In the genomic region with DNA sequence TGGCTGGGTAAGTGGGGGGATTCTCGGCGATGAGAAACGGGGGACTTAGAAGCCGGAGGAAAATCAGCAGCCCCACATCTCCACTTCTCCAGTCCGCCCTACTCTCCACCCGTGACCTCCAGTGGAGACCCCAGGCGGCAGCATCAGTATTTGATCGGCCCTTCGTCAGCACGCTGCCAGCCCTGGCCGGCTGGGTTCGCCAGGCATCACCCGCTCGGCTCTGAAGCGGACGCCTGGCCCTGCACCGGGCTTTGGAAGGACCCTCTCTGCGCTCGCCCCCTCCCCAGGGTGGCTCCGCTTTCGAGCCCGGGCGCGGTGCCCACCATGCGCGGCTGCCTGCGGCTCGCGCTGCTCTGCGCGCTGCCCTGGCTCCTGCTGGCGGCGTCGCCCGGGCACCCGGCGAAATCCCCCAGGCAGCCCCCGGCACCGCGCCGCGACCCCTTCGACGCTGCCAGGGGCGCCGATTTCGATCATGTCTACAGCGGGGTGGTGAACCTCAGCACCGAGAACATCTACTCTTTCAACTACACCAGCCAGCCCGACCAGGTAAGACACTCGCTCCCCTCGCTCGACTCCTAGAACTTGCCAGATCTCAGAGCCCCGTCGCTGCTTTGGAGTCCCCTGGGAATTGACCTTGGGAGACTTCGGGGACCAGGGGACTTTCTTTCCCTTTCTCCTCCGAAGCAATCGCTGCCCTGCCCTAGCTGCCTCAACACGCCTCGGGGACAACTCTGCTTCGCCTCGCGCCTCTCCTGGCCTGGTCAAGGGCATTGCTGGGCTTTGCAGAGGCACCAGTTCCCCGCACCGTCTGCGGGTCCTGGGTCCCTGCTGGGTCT, we compare ENCODE assay signal across 8 cellular contexts. TPM values are rescaled to one million over a fixed set of nuclear protein-coding genes. Genes with fewer than 3 reads are reported as not detected.
DNase-seq lines count a peak whose midpoint lies in the region; ATAC-seq, FAIRE-seq and TF ChIP-seq lines count a peak whose summit lies in the region.

No MANE protein-coding gene starts in this region.

- H3K9me3 ChIP-seq in Caco-2: no peaks in the 10 kb centered on the region

- no peaks in the 10 kb centered on the region for H3K4me1 ChIP-seq in Caco-2

- H3K9me3 Mint-ChIP-seq in Caco-2 (ENCODE audit: unreplicated experiment) (no peaks in the 10 kb centered on the region), type B pancreatic cell (no peaks in the 10 kb centered on the region)
- no peaks in the 10 kb centered on the region for H3K9me3 Mint-ChIP-seq in natural killer cell treated with Interleukin-12 subunit alpha and Interleukin-12 subunit beta and Interleukin-15 and Interleukin-18, amount 100 ng/mL, for 72 hours

- no TSS peak for BruUV-seq in Caco-2 (replicated peaks; lab: Mats Ljungman, UMichigan)

- peaks cover 13% of the 10 kb centered on the region for H3K27me3 Mint-ChIP-seq in Caco-2 (ENCODE audit: insufficient read depth, unreplicated experiment)
- peaks cover 0 to 2% of the 10 kb centered on the region in 2 donors for H3K27me3 Mint-ChIP-seq in natural killer cell treated with Interleukin-12 subunit alpha and Interleukin-12 subunit beta and Interleukin-15 and Interleukin-18, amount 100 ng/mL, for 72 hours
- H3K27me3 Mint-ChIP-seq in type B pancreatic cell: peaks cover 91% of the 10 kb centered on the region

- ATAC-seq in GM21381 (IDR thresholded peaks at IDR 0.05; ENCODE audit: unreplicated experiment): peak; percentile 29
- ATAC-seq in natural killer cell treated with Interleukin-12 subunit alpha and Interleukin-12 subunit beta and Interleukin-15 and Interleukin-18, amount 100 ng/mL, for 72 hours: peak; percentile 68 to 72

- H3K4me1 Mint-ChIP-seq in Caco-2 (ENCODE audit: low read depth, unreplicated experiment) (peaks cover 7% of the 10 kb centered on the region), type B pancreatic cell (ENCODE audit: unreplicated experiment) (peaks cover 14% of the 10 kb centered on the region)
- peaks cover 51 to 53% of the 10 kb centered on the region in 2 donors for H3K4me1 Mint-ChIP-seq in natural killer cell treated with Interleukin-12 subunit alpha and Interleukin-12 subunit beta and Interleukin-15 and Interleukin-18, amount 100 ng/mL, for 72 hours (ENCODE audit: low read depth in 2 of 2)

- H3K36me3 ChIP-seq in Caco-2 (ENCODE audit: control insufficient read depth, insufficient read depth, low read length): no peaks in the 10 kb centered on the region

- peak overlapping the region; percentile 82 for H3K4me3 Mint-ChIP-seq in Caco-2 (ENCODE audit: unreplicated experiment)
- peak overlapping the region; percentile 99 for H3K4me3 Mint-ChIP-seq in natural killer cell treated with Interleukin-12 subunit alpha and Interleukin-12 subunit beta and Interleukin-15 and Interleukin-18, amount 100 ng/mL, for 72 hours
- peak overlapping the region; percentile 92 for H3K4me3 Mint-ChIP-seq in type B pancreatic cell

- H3K27me3 ChIP-seq in Caco-2 (replicated peaks; ENCODE audit: control insufficient read depth, insufficient read depth, low read length): 0 out of 2 replicates have a peak, but pooled peaks cover 3% of the 10 kb centered on the region

- DNase-seq in Caco-2: peak in 1 of 2 experiments; percentile 35
- peak; percentile 23 for DNase-seq in Jurkat, Clone E6-1 (ENCODE audit: low read depth, low spot score)
- DNase-seq in activated CD8-positive, alpha-beta memory T cell treated with anti-CD3 and anti-CD28 coated beads for 24 hours: peak; percentile 83
- DNase-seq in epithelial cell of proximal tubule (ENCODE audit: low read depth): no peak
- DNase-seq in natural killer cell treated with Interleukin-12 subunit alpha and Interleukin-12 subunit beta and Interleukin-15 and Interleukin-18, amount 100 ng/mL, for 72 hours (ENCODE audit: low spot score): no peak
- DNase-seq in type B pancreatic cell (ENCODE audit: extremely low spot score, unreplicated experiment): no peak
- DNase-seq in RCC 7860 (ENCODE audit: low spot score): no peak

- H3K27ac Mint-ChIP-seq in Caco-2 (ENCODE audit: unreplicated experiment) (peak overlapping the region; percentile 43), type B pancreatic cell (peak overlapping the region; percentile 28)
- H3K27ac Mint-ChIP-seq in natural killer cell treated with Interleukin-12 subunit alpha and Interleukin-12 subunit beta and Interleukin-15 and Interleukin-18, amount 100 ng/mL, for 72 hours: peak overlapping the region; percentile 96 to 98

- intact Hi-C loops in Caco-2 (cut with micrococcal nuclease; ENCODE audit: unreplicated experiment): loop anchor here (1.0 kb wide), 1 partner anchor 39 kb away; no protein-coding TSS in a partner anchor

- no peak for FAIRE-seq in RCC 7860 (lab: Jason Lieb, UNC)

- H3K4me3 ChIP-seq in Caco-2 (ENCODE audit: low read depth, low read length) (peak overlapping the region; percentile 57), epithelial cell of proximal tubule (ENCODE audit: low read depth, low read length) (peak overlapping the region; percentile 55)
- peak overlapping the region; percentile 78 for H3K4me3 ChIP-seq in Jurkat, Clone E6-1 (ENCODE audit: low read length)

- no peak for TF ChIP-seq CTCF in Caco-2 (IDR thresholded peaks at IDR 0.05; ENCODE audit: insufficient read depth in 1 of 2, low read depth in 1 of 2, low read length in 1 of 2, severe bottlenecking in 1 of 2, unreplicated experiment in 1 of 2)
- TF ChIP-seq CTCF in epithelial cell of proximal tubule (conservative IDR thresholded peaks at IDR 0.05; ENCODE audit: low read depth, low read length): peak; percentile 3
- TF ChIP-seq CTCF in type B pancreatic cell (conservative IDR thresholded peaks at IDR 0.05): peak; percentile 24

- H3K36me3 Mint-ChIP-seq in Caco-2 (ENCODE audit: insufficient read depth, unreplicated experiment) (no peaks in the 10 kb centered on the region), type B pancreatic cell (no peaks in the 10 kb centered on the region)
- no peaks in the 10 kb centered on the region for H3K36me3 Mint-ChIP-seq in natural killer cell treated with Interleukin-12 subunit alpha and Interleukin-12 subunit beta and Interleukin-15 and Interleukin-18, amount 100 ng/mL, for 72 hours

- POLR2A ChIA-PET in Caco-2 (lab: Charles Lee): no interaction called here

- CTCF ChIA-PET in Caco-2 (lab: Charles Lee): no interaction called here

RNA-seq across cellular contexts. Expression of gene SIDT1, which starts 0.6 kb away (rescaled TPM):
- total RNA-seq in Caco-2 (2022) (0.84 and 1.0 TPM in 2 replicates), epithelial cell of proximal tubule (0.36 TPM in 1 of 2 replicates, not detected in the other), type B pancreatic cell (ENCODE audit: low replicate concordance) (0.83 and 0.97 TPM in 2 replicates)
- 3.2 TPM for polyA plus RNA-seq in Jurkat, Clone E6-1 (2012; ENCODE audit: insufficient read depth, insufficient read length)
- total RNA-seq in natural killer cell treated with Interleukin-12 subunit alpha and Interleukin-12 subunit beta and Interleukin-15 and Interleukin-18, amount 100 ng/mL, for 72 hours: 10 to 100 TPM; 34.5 to 44.1 TPM

RNA-seq across cellular contexts. Expression of gene SPICE1, which starts 18.0 kb away (rescaled TPM):
- total RNA-seq in Caco-2 (2022) (15.5 and 16.0 TPM in 2 replicates), epithelial cell of proximal tubule (15.0 and 18.7 TPM in 2 replicates), type B pancreatic cell (ENCODE audit: low replicate concordance) (20.2 and 31.1 TPM in 2 replicates)
- polyA plus RNA-seq in Jurkat, Clone E6-1 (2012; ENCODE audit: insufficient read depth, insufficient read length): 19.8 TPM
- 10 to 100 TPM; 17.8 to 21.0 TPM for total RNA-seq in natural killer cell treated with Interleukin-12 subunit alpha and Interleukin-12 subunit beta and Interleukin-15 and Interleukin-18, amount 100 ng/mL, for 72 hours

Comparison
In these comparisons a context has a peak if more than half of its experiments do, and no peak if none do; other contexts are left out.
1. DNase-seq: peak in Jurkat, Clone E6-1 (single experiment) and activated CD8-positive, alpha-beta memory T cell treated with anti-CD3 and anti-CD28 coated beads for 24 hours (single experiment); none in epithelial cell of proximal tubule (single experiment), natural killer cell treated with Interleukin-12 subunit alpha and Interleukin-12 subunit beta and Interleukin-15 and Interleukin-18, amount 100 ng/mL, for 72 hours (single experiment), type B pancreatic cell (single experiment) and RCC 7860 (single experiment).
2. H3K27ac Mint-ChIP-seq: peak in every context shown above with its lines; median percentile 97 in natural killer cell treated with Interleukin-12 subunit alpha and Interleukin-12 subunit beta and Interleukin-15 and Interleukin-18, amount 100 ng/mL, for 72 hours; 43 in Caco-2; 28 in type B pancreatic cell.
3. CTCF ChIP-seq: peak in epithelial cell of proximal tubule (single experiment) and type B pancreatic cell (single experiment); none in Caco-2 (0 of 2).
4. RNA of gene SIDT1, which starts 0.6 kb away (total RNA-seq): 34.5 to 44.1 TPM in natural killer cell treated with Interleukin-12 subunit alpha and Interleukin-12 subunit beta and Interleukin-15 and Interleukin-18, amount 100 ng/mL, for 72 hours; 0.83 to 0.97 TPM in type B pancreatic cell, 0.84 to 1.0 TPM in Caco-2 and 0.36 TPM in epithelial cell of proximal tubule; every median in the first group is over 10 times any median in the second.
5. Peak in every context shown above with its lines, with median percentiles within 50 percentile points of each other: H3K4me3 ChIP-seq and H3K4me3 Mint-ChIP-seq.